1 cellular context compared by ENCODE assay signal in the genomic region with DNA sequence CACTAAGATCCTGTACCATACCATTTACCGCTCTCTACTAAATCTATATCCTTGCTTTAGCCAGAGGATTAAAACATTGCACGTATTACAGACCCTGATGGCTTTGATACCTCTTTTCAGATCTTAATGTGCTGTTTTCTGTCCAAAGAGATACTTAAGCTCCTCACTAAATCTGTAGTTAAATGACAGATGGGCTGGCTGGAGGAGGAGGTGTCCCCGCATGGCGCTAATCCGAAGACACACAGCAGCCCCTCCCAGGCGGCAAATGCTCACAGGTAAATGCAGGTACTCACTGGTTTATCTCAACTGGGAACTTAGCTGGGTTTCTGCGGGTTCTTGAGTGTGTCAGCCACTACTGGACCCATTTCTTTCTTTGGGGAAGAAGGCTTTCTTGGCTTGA.
TF ChIP-seq lines count a peak whose summit lies in the region.

No MANE protein-coding gene starts in this region.

TF ChIP-seq in PFSK-1, 5 proteins besides CTCF, POLR2A, EP300 and RAD21:
- TF ChIP-seq, protein P1, sequence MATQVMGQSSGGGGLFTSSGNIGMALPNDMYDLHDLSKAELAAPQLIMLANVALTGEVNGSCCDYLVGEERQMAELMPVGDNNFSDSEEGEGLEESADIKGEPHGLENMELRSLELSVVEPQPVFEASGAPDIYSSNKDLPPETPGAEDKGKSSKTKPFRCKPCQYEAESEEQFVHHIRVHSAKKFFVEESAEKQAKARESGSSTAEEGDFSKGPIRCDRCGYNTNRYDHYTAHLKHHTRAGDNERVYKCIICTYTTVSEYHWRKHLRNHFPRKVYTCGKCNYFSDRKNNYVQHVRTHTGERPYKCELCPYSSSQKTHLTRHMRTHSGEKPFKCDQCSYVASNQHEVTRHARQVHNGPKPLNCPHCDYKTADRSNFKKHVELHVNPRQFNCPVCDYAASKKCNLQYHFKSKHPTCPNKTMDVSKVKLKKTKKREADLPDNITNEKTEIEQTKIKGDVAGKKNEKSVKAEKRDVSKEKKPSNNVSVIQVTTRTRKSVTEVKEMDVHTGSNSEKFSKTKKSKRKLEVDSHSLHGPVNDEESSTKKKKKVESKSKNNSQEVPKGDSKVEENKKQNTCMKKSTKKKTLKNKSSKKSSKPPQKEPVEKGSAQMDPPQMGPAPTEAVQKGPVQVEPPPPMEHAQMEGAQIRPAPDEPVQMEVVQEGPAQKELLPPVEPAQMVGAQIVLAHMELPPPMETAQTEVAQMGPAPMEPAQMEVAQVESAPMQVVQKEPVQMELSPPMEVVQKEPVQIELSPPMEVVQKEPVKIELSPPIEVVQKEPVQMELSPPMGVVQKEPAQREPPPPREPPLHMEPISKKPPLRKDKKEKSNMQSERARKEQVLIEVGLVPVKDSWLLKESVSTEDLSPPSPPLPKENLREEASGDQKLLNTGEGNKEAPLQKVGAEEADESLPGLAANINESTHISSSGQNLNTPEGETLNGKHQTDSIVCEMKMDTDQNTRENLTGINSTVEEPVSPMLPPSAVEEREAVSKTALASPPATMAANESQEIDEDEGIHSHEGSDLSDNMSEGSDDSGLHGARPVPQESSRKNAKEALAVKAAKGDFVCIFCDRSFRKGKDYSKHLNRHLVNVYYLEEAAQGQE (IDR thresholded peaks at IDR 0.05; ENCODE audit: insufficient read depth in 1 of 2, low read depth in 2 of 2, low read length in 2 of 2), result no peak
- TF ChIP-seq POLR2AphosphoS5 (IDR thresholded peaks at IDR 0.05; ENCODE audit: low read depth, low read length) (0 out of 2 replicates have a peak, but pooled peaks have one; percentile 17), TAF1 (IDR thresholded peaks at IDR 0.05; ENCODE audit: borderline replicate concordance, insufficient read depth, low read length) (no peak)
